ENCODE assay signal across 11 cellular contexts in the genomic region with DNA sequence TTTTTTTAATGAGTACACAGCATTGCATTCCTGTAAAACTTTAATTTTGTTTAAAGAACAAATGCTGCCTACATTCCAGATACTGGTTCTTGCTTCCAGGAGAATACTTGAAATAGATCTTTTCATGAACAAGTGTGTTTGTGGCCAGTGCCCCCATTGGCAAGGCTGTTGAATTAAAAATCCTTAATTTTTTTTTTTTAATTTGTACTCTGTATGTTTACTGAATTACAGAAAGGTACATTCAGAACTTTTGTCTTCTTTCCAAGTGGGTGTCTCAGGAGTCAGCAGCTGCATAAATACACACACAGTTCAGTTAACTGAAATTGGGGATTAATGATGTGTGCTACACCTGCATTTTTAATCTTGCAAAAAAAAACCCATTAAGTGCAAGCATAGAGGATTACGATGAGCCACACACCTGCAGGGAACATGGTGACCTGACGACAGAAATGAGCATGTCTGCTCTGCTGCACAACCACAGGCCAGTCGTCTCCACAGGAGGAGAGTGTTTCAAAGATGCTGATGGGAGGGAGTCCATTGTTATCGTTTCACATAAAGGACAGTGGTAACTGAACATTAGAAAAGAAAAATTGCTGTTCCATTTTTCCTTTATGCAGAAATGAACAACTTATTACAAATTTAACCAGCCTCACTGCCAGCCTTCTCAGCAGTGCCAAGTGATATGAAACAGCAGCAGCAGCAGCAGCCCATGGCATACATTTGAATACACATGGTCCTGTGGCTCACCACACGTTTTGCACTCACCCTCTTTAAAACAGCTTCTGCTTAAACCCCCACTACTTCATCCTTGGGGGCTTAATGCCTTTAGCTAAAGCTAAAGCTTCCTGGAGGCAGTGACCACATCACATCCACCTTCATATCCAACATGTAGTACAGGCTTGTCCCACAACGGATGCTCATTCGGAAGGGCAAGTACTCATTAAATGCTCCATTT.
A peak's percentile ranks its signal among the peaks of the same experiment; 100 is the strongest.
DNase-seq lines count a peak whose midpoint lies in the region; ATAC-seq and TF ChIP-seq lines count a peak whose summit lies in the region.
"Had no signal": no experiment of that assay in that cellular context is flagged by ENCODE, and none has a peak within 500 bp of the region (broad histone marks: within the 10 kb centered on the region; RNA-seq: fewer than 3 reads in every experiment).

No MANE protein-coding gene starts in this region.

- no peak for ATAC-seq in CD8-positive, alpha-beta T cell
- peak; percentile 46 for ATAC-seq in GM21367 (IDR thresholded peaks at IDR 0.05; ENCODE audit: unreplicated experiment)
- peak; percentile 72 for ATAC-seq in HG03354 (IDR thresholded peaks at IDR 0.05; ENCODE audit: poor library complexity, severe bottlenecking, unreplicated experiment)
- ATAC-seq: stimulated activated effector memory CD8-positive, alpha-beta T cell treated with anti-CD3 and anti-CD28 coated beads, Interleukin-12 subunit alpha, Interleukin-12 subunit beta, amount 100 ng/mL, for 72 hours had no signal

- WGBS in sigmoid colon, 2 donors, result 67 to 84% methylated on average over 7 of the region's 7 CpGs

- H3K9me2 ChIP-seq in OCI-LY7 (ENCODE audit: insufficient read depth, low read length), result no peaks in the 10 kb centered on the region

- DNase-seq in CD8-positive, alpha-beta T cell, result no peak
- DNase-seq in OCI-LY7 (ENCODE audit: low spot score), result peak; percentile 94
- no peak for DNase-seq in 8988T
- no peak for DNase-seq in dedifferentiated amniotic fluid mesenchymal stem cell (ENCODE audit: extremely low spot score)
- DNase-seq in cortex of kidney (lab: John Stamatoyannopoulos, UW), result no peak
- no peak for DNase-seq in sigmoid colon
- DNase-seq: H7, nucleus accumbens had no signal

- H3K27me3 ChIP-seq in CD8-positive, alpha-beta T cell (ENCODE audit: insufficient read depth, low read length), result no peaks in the 10 kb centered on the region
- H3K27me3 ChIP-seq in sigmoid colon, result no peaks in the 10 kb centered on the region

- POLR2A ChIA-PET in CD8-positive, alpha-beta T cell (lab: Charles Lee), result no interaction called here
- POLR2A ChIA-PET in OCI-LY7 (lab: Charles Lee), result interaction anchor here (0.6 to 8.1 kb wide), 13 partner anchors 7 to 202 kb away, joined by 3 to 78 read pairs (median 5); a partner anchor contains a TSS

- no peaks in the 10 kb centered on the region for H3K79me2 ChIP-seq in OCI-LY7 (ENCODE audit: insufficient read depth, low read depth, low read length)

- no peak overlapping the region for H3K4me3 ChIP-seq in CD8-positive, alpha-beta T cell (ENCODE audit: low read depth, low read length)
- peak overlapping the region; percentile 31 for H3K4me3 ChIP-seq in OCI-LY7 (ENCODE audit: low read depth, low read length, poor library complexity, severe bottlenecking)
- no peak overlapping the region for H3K4me3 ChIP-seq in sigmoid colon

- H3K9me3 ChIP-seq in CD8-positive, alpha-beta T cell (ENCODE audit: low read length), result no peaks in the 10 kb centered on the region
- H3K9me3 ChIP-seq in OCI-LY7 (ENCODE audit: low read length), result peaks cover 43% of the 10 kb centered on the region
- H3K9me3 ChIP-seq in sigmoid colon, result no peaks in the 10 kb centered on the region

- H3K27ac Mint-ChIP-seq in CD8-positive, alpha-beta T cell, result peak overlapping the region; percentile 39
- H3K27ac Mint-ChIP-seq: stimulated activated effector memory CD8-positive, alpha-beta T cell treated with anti-CD3 and anti-CD28 coated beads, Interleukin-12 subunit alpha, Interleukin-12 subunit beta, amount 100 ng/mL, for 72 hours had no signal

- TSS peak; percentile 96 for BruUV-seq in OCI-LY7 (replicated peaks; lab: Mats Ljungman, UMichigan)

- no peak for TF ChIP-seq EP300 in sigmoid colon (IDR thresholded peaks at IDR 0.05)

- H3K9me3 Mint-ChIP-seq in CD8-positive, alpha-beta T cell, result no peaks in the 10 kb centered on the region

- no peak overlapping the region for H3K27ac ChIP-seq in CD8-positive, alpha-beta T cell (ENCODE audit: low read depth, low read length)
- peak overlapping the region; percentile 99 for H3K27ac ChIP-seq in OCI-LY7 (ENCODE audit: low read depth, low read length, poor library complexity, severe bottlenecking)
- peak overlapping the region in 1 of 4 donors; percentile 63 for H3K27ac ChIP-seq in sigmoid colon

- no peaks in the 10 kb centered on the region for H3K36me3 Mint-ChIP-seq in CD8-positive, alpha-beta T cell
- H3K36me3 Mint-ChIP-seq: stimulated activated effector memory CD8-positive, alpha-beta T cell treated with anti-CD3 and anti-CD28 coated beads, Interleukin-12 subunit alpha, Interleukin-12 subunit beta, amount 100 ng/mL, for 72 hours had no signal

- peak overlapping the region; percentile 58 for H3K4me2 ChIP-seq in OCI-LY7 (ENCODE audit: low read length)

- H3K4me1 ChIP-seq in CD8-positive, alpha-beta T cell (ENCODE audit: insufficient read depth, low read length), result peaks cover 15% of the 10 kb centered on the region
- H3K4me1 ChIP-seq in OCI-LY7 (ENCODE audit: insufficient read depth, low read length, poor library complexity, severe bottlenecking) (peaks cover 71% of the 10 kb centered on the region), sigmoid colon (peaks cover 0 to 11% (median 9%) of the 10 kb centered on the region in 4 donors)

- H4K20me1 ChIP-seq in OCI-LY7 (ENCODE audit: insufficient read depth, low read length), result no peaks in the 10 kb centered on the region

- peaks cover 2% of the 10 kb centered on the region for H3K27me3 Mint-ChIP-seq in CD8-positive, alpha-beta T cell (ENCODE audit: low read depth)

- CTCF ChIA-PET in CD8-positive, alpha-beta T cell (lab: Charles Lee), result no interaction called here
- CTCF ChIA-PET in OCI-LY7 (lab: Charles Lee; ENCODE audit: unreplicated experiment), result no interaction called here

- peaks cover 22% of the 10 kb centered on the region for H3K4me1 Mint-ChIP-seq in CD8-positive, alpha-beta T cell (ENCODE audit: low read depth)

- peak overlapping the region; percentile 87; the same call in 1 of the 2 replicates for H2AFZ ChIP-seq in OCI-LY7 (ENCODE audit: low read length)

- no peak for TF ChIP-seq POLR2A in sigmoid colon (IDR thresholded peaks at IDR 0.05)

- H3K4me3 Mint-ChIP-seq in CD8-positive, alpha-beta T cell, result no peak overlapping the region
- H3K4me3 Mint-ChIP-seq: stimulated activated effector memory CD8-positive, alpha-beta T cell treated with anti-CD3 and anti-CD28 coated beads, Interleukin-12 subunit alpha, Interleukin-12 subunit beta, amount 100 ng/mL, for 72 hours had no signal

- TF ChIP-seq CTCF in CD8-positive, alpha-beta T cell (IDR thresholded peaks at IDR 0.05), result no peak
- TF ChIP-seq CTCF in OCI-LY7 (conservative IDR thresholded peaks at IDR 0.05; ENCODE audit: low read length) (peak; percentile 53), sigmoid colon (IDR thresholded peaks at IDR 0.05) (no peak)

- H3K36me3 ChIP-seq in CD8-positive, alpha-beta T cell (ENCODE audit: insufficient read depth, low read length), result no peaks in the 10 kb centered on the region
- H3K36me3 ChIP-seq in OCI-LY7 (ENCODE audit: insufficient read depth, low read length) (peaks cover 46% of the 10 kb centered on the region), sigmoid colon (no peaks in the 10 kb centered on the region)

- intact Hi-C loops in CD8-positive, alpha-beta T cell (cut with DNase I, micrococcal nuclease), result no loop called here
- intact Hi-C loops in OCI-LY7 (cut with micrococcal nuclease; ENCODE audit: unreplicated experiment), result loop anchor here (1.0 to 2.0 kb wide), 5 partner anchors 17 to 203 kb away; a partner anchor contains a TSS
- intact Hi-C loops in sigmoid colon (cut with DNase I), result no loop called here
